Comparison of ENCODE assay signal across 14 cellular contexts in genomic region chr20:34621383-34622367, GRCh38. TPM values are rescaled to one million over a fixed set of nuclear protein-coding genes. Genes with fewer than 3 reads are reported as not detected.
DNase-seq lines count a peak whose midpoint lies in the region; ATAC-seq and TF ChIP-seq lines count a peak whose summit lies in the region.
"Had no signal": no experiment of that assay in that cellular context is flagged by ENCODE, and none has a peak within 500 bp of the region (broad histone marks: within the 10 kb centered on the region; RNA-seq: fewer than 3 reads in every experiment).

No MANE protein-coding gene starts in this region.

- peaks cover 29% of the 10 kb centered on the region for H3K36me3 Mint-ChIP-seq in activated naive CD4-positive, alpha-beta T cell treated with anti-CD3 and anti-CD28 coated beads, Interleukin-2, amount 50 U/mL, for 24 hours
- H3K36me3 Mint-ChIP-seq in T-helper 17 cell (ENCODE audit: low read depth): peaks cover 13% of the 10 kb centered on the region

- TF ChIP-seq CTCF in fibroblast of villous mesenchyme (IDR thresholded peaks at IDR 0.05; ENCODE audit: insufficient read depth, low read depth, low read length): no peak

- H3K4me3 Mint-ChIP-seq in activated naive CD4-positive, alpha-beta T cell treated with anti-CD3 and anti-CD28 coated beads, Interleukin-2, amount 50 U/mL, for 24 hours: no peak overlapping the region
- no peak overlapping the region for H3K4me3 Mint-ChIP-seq in T-helper 17 cell
- H3K4me3 Mint-ChIP-seq: brain had no signal

- no peak overlapping the region for H3K4me3 ChIP-seq in fibroblast of villous mesenchyme (ENCODE audit: low read depth, low read length)

- no peaks in the 10 kb centered on the region for H3K9me3 ChIP-seq in T-helper 17 cell (ENCODE audit: control insufficient read depth, low read length, poor library complexity, severe bottlenecking)
- H3K9me3 ChIP-seq: BE2C had no signal

- peaks cover 11% of the 10 kb centered on the region for H3K4me1 Mint-ChIP-seq in activated naive CD4-positive, alpha-beta T cell treated with anti-CD3 and anti-CD28 coated beads, Interleukin-2, amount 50 U/mL, for 24 hours
- H3K4me1 Mint-ChIP-seq in T-helper 17 cell: peaks cover 18% of the 10 kb centered on the region

- ATAC-seq in T-helper 17 cell (no peak), HG03442 (IDR thresholded peaks at IDR 0.05; ENCODE audit: unreplicated experiment) (no peak)

- H3K27me3 Mint-ChIP-seq in activated naive CD4-positive, alpha-beta T cell treated with anti-CD3 and anti-CD28 coated beads, Interleukin-2, amount 50 U/mL, for 24 hours: no peaks in the 10 kb centered on the region
- H3K27me3 Mint-ChIP-seq in T-helper 17 cell: no peaks in the 10 kb centered on the region
- H3K27me3 Mint-ChIP-seq: brain, naive B cell had no signal

- DNase-seq in activated naive CD4-positive, alpha-beta T cell (lab: John Stamatoyannopoulos, UW): no peak
- no peak for DNase-seq in T-helper 17 cell
- DNase-seq in fibroblast of villous mesenchyme (ENCODE audit: low read depth): peak; percentile 53
- DNase-seq in ureter (ENCODE audit: low spot score): peak; percentile 15
- DNase-seq in NCI-H2107 treated with DMSO at 0.1 percent for 48 hours (lab: John Stamatoyannopoulos, UW; ENCODE audit: unreplicated experiment): no peak
- DNase-seq in GM19238 (ENCODE audit: insufficient read length, low spot score): no peak
- DNase-seq: activated CD8-positive, alpha-beta memory T cell treated with anti-CD3 and anti-CD28 coated beads, Interleukin-2, amount 50 U/mL, for 4 hours; BE2C; GF-D8; naive B cell; T-helper 9 cell had no signal

- H3K9me3 Mint-ChIP-seq in activated naive CD4-positive, alpha-beta T cell treated with anti-CD3 and anti-CD28 coated beads, Interleukin-2, amount 50 U/mL, for 24 hours: no peaks in the 10 kb centered on the region
- H3K9me3 Mint-ChIP-seq: brain had no signal

- peak overlapping the region; percentile 49 for H3K27ac Mint-ChIP-seq in activated naive CD4-positive, alpha-beta T cell treated with anti-CD3 and anti-CD28 coated beads, Interleukin-2, amount 50 U/mL, for 24 hours
- peak overlapping the region; percentile 92 for H3K27ac Mint-ChIP-seq in T-helper 17 cell
- H3K27ac Mint-ChIP-seq: brain had no signal

RNA-seq across cellular contexts. Expression of gene PIGU, which starts 55.2 kb away (rescaled TPM):
- total RNA-seq in T-helper 17 cell (10 to 100 TPM in 1 of 2 donors, 1 to 10 TPM in 1; 8.4 to 10.2 TPM), fibroblast of villous mesenchyme (10.0 and 13.0 TPM in 2 replicates), ureter (33.5 TPM)

Comparison
In these comparisons a context has a peak if more than half of its experiments do, and no peak if none do; other contexts are left out.
1. DNase-seq: peak in fibroblast of villous mesenchyme (single experiment) and ureter (single experiment); none in activated naive CD4-positive, alpha-beta T cell (0 of 4), T-helper 17 cell (0 of 3), NCI-H2107 treated with DMSO at 0.1 percent for 48 hours (single experiment) and GM19238 (single experiment).